Comparison of ENCODE assay signal across 19 cellular contexts in genomic region chr3:28036599-28037575, GRCh38.
DNase-seq lines count a peak whose midpoint lies in the region; ATAC-seq and TF ChIP-seq lines count a peak whose summit lies in the region.
"Had no signal": no experiment of that assay in that cellular context is flagged by ENCODE, and none has a peak within 500 bp of the region (broad histone marks: within the 10 kb centered on the region; RNA-seq: fewer than 3 reads in every experiment).

No MANE protein-coding gene starts in this region.

- H3K36me3 Mint-ChIP-seq in stimulated activated naive CD8-positive, alpha-beta T cell treated with anti-CD3 and anti-CD28 coated beads, Interleukin-15, Interleukin-2, amounts not matched to agents 100 ng/mL and 50 ng/mL, for 24 hours (ENCODE audit: low read depth): peaks cover 8% of the 10 kb centered on the region

- no peak overlapping the region for H3K4me3 ChIP-seq in left lung
- H3K4me3 ChIP-seq: A549, colonic mucosa, lung, psoas muscle, stomach had no signal

- intact Hi-C loops in left lung (cut with DNase I): no loop called here

- H3K27ac ChIP-seq in left lung: no peak overlapping the region
- H3K27ac ChIP-seq: A549, colonic mucosa, psoas muscle, stomach, WERI-Rb-1 had no signal

- H3K27me3 Mint-ChIP-seq in stimulated activated naive CD8-positive, alpha-beta T cell treated with anti-CD3 and anti-CD28 coated beads, Interleukin-15, amount 100 ng/mL, for 72 hours: no peaks in the 10 kb centered on the region
- peaks cover 4% of the 10 kb centered on the region for H3K27me3 Mint-ChIP-seq in stimulated activated naive CD8-positive, alpha-beta T cell treated with anti-CD3 and anti-CD28 coated beads, Interleukin-15, Interleukin-2, amounts not matched to agents 100 ng/mL and 50 ng/mL, for 24 hours

- no peaks in the 10 kb centered on the region for H3K4me1 ChIP-seq in left lung
- H3K4me1 ChIP-seq: A549, colonic mucosa, psoas muscle, stomach had no signal

- H3K27ac Mint-ChIP-seq in stimulated activated naive CD8-positive, alpha-beta T cell treated with anti-CD3 and anti-CD28 coated beads, Interleukin-15, amount 100 ng/mL, for 72 hours: no peak overlapping the region
- peak overlapping the region; percentile 63 for H3K27ac Mint-ChIP-seq in stimulated activated naive CD8-positive, alpha-beta T cell treated with anti-CD3 and anti-CD28 coated beads, Interleukin-15, Interleukin-2, amounts not matched to agents 100 ng/mL and 50 ng/mL, for 24 hours
- H3K27ac Mint-ChIP-seq: nephron progenitor cell had no signal

- ATAC-seq in stimulated activated naive CD8-positive, alpha-beta T cell treated with anti-CD3 and anti-CD28 coated beads, Interleukin-15, Interleukin-2, amounts not matched to agents 100 U/mL and 50 U/mL, for 24 hours: peak; percentile 64
- no peak for ATAC-seq in stimulated activated naive CD8-positive, alpha-beta T cell treated with anti-CD3 and anti-CD28 coated beads, Interleukin-15, amount 100 ng/mL, for 72 hours
- ATAC-seq in GM21737 (IDR thresholded peaks at IDR 0.05; ENCODE audit: unreplicated experiment): peak; percentile 64
- ATAC-seq in HG03175 (IDR thresholded peaks at IDR 0.05; ENCODE audit: unreplicated experiment): peak; percentile 63
- ATAC-seq in left lung: no peak
- ATAC-seq: A549, HCT116, psoas muscle had no signal

- no peak for DNase-seq in stimulated activated naive CD8-positive, alpha-beta T cell treated with anti-CD3 and anti-CD28 coated beads, Interleukin-15, Interleukin-2, amounts not matched to agents 100 U/mL and 50 U/mL, for 24 hours
- DNase-seq in stimulated activated naive CD8-positive, alpha-beta T cell treated with anti-CD3 and anti-CD28 coated beads, Interleukin-15, amount 100 ng/mL, for 72 hours: no peak
- DNase-seq in left lung (no peak), GM19238 (ENCODE audit: insufficient read length, low spot score) (no peak), HCEC 1CT (no peak)
- DNase-seq: activated effector memory CD4-positive, alpha-beta T cell treated with Interleukin-2 at 50 U/mL for 16 hours; colonic mucosa; MV-4-11; NCI-H2081 treated with DMSO at 0.1 percent for 48 hours; nephron progenitor cell; psoas muscle; stomach; WERI-Rb-1 had no signal

- H3K27me3 ChIP-seq in left lung: no peaks in the 10 kb centered on the region
- H3K27me3 ChIP-seq: colonic mucosa, stomach had no signal

- TF ChIP-seq CTCF in left lung (IDR thresholded peaks at IDR 0.05): no peak

- peaks cover 19 to 20% of the 10 kb centered on the region in 2 donors for H3K9me3 Mint-ChIP-seq in stimulated activated naive CD8-positive, alpha-beta T cell treated with anti-CD3 and anti-CD28 coated beads, Interleukin-15, amount 100 ng/mL, for 72 hours
- peaks cover 16% of the 10 kb centered on the region for H3K9me3 Mint-ChIP-seq in stimulated activated naive CD8-positive, alpha-beta T cell treated with anti-CD3 and anti-CD28 coated beads, Interleukin-15, Interleukin-2, amounts not matched to agents 100 ng/mL and 50 ng/mL, for 24 hours

- H3K9me3 ChIP-seq in left lung: peaks cover 0 to 13% of the 10 kb centered on the region in 2 donors
- H3K9me3 ChIP-seq: A549, colonic mucosa, psoas muscle had no signal

- H3K36me3 ChIP-seq in left lung: no peaks in the 10 kb centered on the region
- H3K36me3 ChIP-seq: colonic mucosa, stomach, WERI-Rb-1 had no signal

- H3K4me3 Mint-ChIP-seq in stimulated activated naive CD8-positive, alpha-beta T cell treated with anti-CD3 and anti-CD28 coated beads, Interleukin-15, amount 100 ng/mL, for 72 hours: peak overlapping the region in 1 of 2 donors; percentile 39
- no peak overlapping the region for H3K4me3 Mint-ChIP-seq in stimulated activated naive CD8-positive, alpha-beta T cell treated with anti-CD3 and anti-CD28 coated beads, Interleukin-15, Interleukin-2, amounts not matched to agents 100 ng/mL and 50 ng/mL, for 24 hours
- H3K4me3 Mint-ChIP-seq: nephron progenitor cell had no signal

- H3K4me1 Mint-ChIP-seq in stimulated activated naive CD8-positive, alpha-beta T cell treated with anti-CD3 and anti-CD28 coated beads, Interleukin-15, amount 100 ng/mL, for 72 hours: peaks cover 27% of the 10 kb centered on the region
- H3K4me1 Mint-ChIP-seq in stimulated activated naive CD8-positive, alpha-beta T cell treated with anti-CD3 and anti-CD28 coated beads, Interleukin-15, Interleukin-2, amounts not matched to agents 100 ng/mL and 50 ng/mL, for 24 hours (ENCODE audit: low read depth): peaks cover 28% of the 10 kb centered on the region
- H3K4me1 Mint-ChIP-seq: nephron progenitor cell had no signal

Comparison
In these comparisons a context has a peak if more than half of its experiments do, and no peak if none do; other contexts are left out.
1. ATAC-seq: peak in stimulated activated naive CD8-positive, alpha-beta T cell treated with anti-CD3 and anti-CD28 coated beads, Interleukin-15, Interleukin-2, amounts not matched to agents 100 U/mL and 50 U/mL, for 24 hours (single experiment), GM21737 (single experiment) and HG03175 (single experiment); none in stimulated activated naive CD8-positive, alpha-beta T cell treated with anti-CD3 and anti-CD28 coated beads, Interleukin-15, amount 100 ng/mL, for 72 hours (single experiment) and left lung (single experiment).